In the genomic region with DNA sequence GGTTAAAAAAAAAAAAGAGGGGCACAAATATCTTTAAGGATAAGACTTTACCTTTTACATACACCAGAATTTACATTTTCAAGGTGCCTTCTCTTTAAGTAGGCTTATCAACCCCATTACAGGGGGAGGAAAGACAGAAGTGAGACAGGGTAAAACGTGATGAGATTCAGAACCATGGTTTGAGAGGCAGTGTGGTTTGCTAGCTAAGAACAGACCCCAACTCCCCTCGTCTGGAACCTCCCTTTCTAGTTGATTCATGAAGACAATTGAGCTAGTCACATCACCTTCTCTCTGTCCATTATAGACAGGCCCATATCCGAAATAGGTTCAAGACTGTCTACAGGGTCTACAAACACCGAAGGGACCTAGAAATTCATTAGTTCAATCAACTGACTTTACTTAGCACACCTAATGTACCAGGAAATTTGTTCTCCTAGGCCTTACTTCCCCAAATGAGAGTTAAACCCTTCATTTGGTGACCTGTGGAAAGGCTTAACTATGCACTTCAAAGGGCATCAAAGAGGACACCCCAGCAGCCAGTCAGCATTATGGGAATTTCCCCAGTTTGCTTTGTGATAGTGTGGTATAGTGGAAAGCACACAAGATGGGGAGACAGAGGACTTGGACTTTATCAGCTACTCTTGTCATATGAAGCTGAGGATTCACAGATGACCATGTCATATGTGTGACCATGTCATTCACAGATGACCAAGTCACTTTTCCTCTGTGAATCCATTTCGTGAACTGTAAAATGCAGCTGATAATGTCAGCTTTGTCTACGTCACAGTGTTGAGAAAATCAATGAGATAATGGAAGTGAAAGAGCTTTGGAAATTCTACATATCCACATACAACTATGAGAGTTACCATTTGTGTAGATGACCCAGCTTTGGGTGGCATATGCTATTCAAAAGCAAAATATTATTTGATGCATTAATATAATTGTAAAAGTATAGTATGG, we compare ENCODE assay signal across 1 cellular context.
TF ChIP-seq lines count a peak whose summit lies in the region.

No MANE protein-coding gene starts in this region.

TF ChIP-seq in GM23338, 12 proteins besides CTCF, POLR2A, EP300 and RAD21 (continued from another document):
- TF ChIP-seq, protein P1, sequence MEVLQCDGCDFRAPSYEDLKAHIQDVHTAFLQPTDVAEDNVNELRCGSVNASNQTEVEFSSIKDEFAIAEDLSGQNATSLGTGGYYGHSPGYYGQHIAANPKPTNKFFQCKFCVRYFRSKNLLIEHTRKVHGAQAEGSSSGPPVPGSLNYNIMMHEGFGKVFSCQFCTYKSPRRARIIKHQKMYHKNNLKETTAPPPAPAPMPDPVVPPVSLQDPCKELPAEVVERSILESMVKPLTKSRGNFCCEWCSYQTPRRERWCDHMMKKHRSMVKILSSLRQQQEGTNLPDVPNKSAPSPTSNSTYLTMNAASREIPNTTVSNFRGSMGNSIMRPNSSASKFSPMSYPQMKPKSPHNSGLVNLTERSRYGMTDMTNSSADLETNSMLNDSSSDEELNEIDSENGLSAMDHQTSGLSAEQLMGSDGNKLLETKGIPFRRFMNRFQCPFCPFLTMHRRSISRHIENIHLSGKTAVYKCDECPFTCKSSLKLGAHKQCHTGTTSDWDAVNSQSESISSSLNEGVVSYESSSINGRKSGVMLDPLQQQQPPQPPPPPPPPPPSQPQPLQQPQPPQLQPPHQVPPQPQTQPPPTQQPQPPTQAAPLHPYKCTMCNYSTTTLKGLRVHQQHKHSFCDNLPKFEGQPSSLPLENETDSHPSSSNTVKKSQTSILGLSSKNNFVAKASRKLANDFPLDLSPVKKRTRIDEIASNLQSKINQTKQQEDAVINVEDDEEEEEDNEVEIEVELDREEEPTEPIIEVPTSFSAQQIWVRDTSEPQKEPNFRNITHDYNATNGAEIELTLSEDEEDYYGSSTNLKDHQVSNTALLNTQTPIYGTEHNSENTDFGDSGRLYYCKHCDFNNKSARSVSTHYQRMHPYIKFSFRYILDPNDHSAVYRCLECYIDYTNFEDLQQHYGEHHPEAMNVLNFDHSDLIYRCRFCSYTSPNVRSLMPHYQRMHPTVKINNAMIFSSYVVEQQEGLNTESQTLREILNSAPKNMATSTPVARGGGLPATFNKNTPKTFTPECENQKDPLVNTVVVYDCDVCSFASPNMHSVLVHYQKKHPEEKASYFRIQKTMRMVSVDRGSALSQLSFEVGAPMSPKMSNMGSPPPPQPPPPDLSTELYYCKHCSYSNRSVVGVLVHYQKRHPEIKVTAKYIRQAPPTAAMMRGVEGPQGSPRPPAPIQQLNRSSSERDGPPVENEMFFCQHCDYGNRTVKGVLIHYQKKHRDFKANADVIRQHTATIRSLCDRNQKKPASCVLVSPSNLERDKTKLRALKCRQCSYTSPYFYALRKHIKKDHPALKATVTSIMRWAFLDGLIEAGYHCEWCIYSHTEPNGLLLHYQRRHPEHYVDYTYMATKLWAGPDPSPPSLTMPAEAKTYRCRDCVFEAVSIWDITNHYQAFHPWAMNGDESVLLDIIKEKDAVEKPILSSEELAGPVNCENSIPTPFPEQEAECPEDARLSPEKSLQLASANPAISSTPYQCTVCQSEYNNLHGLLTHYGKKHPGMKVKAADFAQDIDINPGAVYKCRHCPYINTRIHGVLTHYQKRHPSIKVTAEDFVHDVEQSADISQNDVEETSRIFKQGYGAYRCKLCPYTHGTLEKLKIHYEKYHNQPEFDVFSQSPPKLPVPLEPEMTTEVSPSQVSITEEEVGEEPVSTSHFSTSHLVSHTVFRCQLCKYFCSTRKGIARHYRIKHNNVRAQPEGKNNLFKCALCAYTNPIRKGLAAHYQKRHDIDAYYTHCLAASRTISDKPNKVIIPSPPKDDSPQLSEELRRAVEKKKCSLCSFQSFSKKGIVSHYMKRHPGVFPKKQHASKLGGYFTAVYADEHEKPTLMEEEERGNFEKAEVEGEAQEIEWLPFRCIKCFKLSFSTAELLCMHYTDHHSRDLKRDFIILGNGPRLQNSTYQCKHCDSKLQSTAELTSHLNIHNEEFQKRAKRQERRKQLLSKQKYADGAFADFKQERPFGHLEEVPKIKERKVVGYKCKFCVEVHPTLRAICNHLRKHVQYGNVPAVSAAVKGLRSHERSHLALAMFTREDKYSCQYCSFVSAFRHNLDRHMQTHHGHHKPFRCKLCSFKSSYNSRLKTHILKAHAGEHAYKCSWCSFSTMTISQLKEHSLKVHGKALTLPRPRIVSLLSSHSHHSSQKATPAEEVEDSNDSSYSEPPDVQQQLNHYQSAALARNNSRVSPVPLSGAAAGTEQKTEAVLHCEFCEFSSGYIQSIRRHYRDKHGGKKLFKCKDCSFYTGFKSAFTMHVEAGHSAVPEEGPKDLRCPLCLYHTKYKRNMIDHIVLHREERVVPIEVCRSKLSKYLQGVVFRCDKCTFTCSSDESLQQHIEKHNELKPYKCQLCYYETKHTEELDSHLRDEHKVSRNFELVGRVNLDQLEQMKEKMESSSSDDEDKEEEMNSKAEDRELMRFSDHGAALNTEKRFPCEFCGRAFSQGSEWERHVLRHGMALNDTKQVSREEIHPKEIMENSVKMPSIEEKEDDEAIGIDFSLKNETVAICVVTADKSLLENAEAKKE (CRISPR knock-in tag; IDR thresholded peaks at IDR 0.05) = no peak
- TF ChIP-seq EZH2 (IDR thresholded peaks at IDR 0.05; ENCODE audit: low read depth, unreplicated experiment) (no peak), POLR2AphosphoS5 (IDR thresholded peaks at IDR 0.05; ENCODE audit: low read depth) (no peak), STAT1 (IDR thresholded peaks at IDR 0.05; ENCODE audit: unreplicated experiment) (no peak), ZNF114 (CRISPR knock-in tag; IDR thresholded peaks at IDR 0.05) (no peak), JUNB (IDR thresholded peaks at IDR 0.05; ENCODE audit: unreplicated experiment) (no peak), NANOG (IDR thresholded peaks at IDR 0.05; ENCODE audit: borderline replicate concordance) (no peak), ZNF331 (CRISPR knock-in tag; IDR thresholded peaks at IDR 0.05; ENCODE audit: low read depth) (no peak), EZH2phosphoT487 (IDR thresholded peaks at IDR 0.05; ENCODE audit: unreplicated experiment) (no peak)
- TF ChIP-seq, protein P2, sequence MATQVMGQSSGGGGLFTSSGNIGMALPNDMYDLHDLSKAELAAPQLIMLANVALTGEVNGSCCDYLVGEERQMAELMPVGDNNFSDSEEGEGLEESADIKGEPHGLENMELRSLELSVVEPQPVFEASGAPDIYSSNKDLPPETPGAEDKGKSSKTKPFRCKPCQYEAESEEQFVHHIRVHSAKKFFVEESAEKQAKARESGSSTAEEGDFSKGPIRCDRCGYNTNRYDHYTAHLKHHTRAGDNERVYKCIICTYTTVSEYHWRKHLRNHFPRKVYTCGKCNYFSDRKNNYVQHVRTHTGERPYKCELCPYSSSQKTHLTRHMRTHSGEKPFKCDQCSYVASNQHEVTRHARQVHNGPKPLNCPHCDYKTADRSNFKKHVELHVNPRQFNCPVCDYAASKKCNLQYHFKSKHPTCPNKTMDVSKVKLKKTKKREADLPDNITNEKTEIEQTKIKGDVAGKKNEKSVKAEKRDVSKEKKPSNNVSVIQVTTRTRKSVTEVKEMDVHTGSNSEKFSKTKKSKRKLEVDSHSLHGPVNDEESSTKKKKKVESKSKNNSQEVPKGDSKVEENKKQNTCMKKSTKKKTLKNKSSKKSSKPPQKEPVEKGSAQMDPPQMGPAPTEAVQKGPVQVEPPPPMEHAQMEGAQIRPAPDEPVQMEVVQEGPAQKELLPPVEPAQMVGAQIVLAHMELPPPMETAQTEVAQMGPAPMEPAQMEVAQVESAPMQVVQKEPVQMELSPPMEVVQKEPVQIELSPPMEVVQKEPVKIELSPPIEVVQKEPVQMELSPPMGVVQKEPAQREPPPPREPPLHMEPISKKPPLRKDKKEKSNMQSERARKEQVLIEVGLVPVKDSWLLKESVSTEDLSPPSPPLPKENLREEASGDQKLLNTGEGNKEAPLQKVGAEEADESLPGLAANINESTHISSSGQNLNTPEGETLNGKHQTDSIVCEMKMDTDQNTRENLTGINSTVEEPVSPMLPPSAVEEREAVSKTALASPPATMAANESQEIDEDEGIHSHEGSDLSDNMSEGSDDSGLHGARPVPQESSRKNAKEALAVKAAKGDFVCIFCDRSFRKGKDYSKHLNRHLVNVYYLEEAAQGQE (IDR thresholded peaks at IDR 0.05; ENCODE audit: unreplicated experiment) = no peak
TF ChIP-seq in GM23338: peak in this region for 0.
